ENCODE assay signal across 20 cellular contexts in the genomic region with DNA sequence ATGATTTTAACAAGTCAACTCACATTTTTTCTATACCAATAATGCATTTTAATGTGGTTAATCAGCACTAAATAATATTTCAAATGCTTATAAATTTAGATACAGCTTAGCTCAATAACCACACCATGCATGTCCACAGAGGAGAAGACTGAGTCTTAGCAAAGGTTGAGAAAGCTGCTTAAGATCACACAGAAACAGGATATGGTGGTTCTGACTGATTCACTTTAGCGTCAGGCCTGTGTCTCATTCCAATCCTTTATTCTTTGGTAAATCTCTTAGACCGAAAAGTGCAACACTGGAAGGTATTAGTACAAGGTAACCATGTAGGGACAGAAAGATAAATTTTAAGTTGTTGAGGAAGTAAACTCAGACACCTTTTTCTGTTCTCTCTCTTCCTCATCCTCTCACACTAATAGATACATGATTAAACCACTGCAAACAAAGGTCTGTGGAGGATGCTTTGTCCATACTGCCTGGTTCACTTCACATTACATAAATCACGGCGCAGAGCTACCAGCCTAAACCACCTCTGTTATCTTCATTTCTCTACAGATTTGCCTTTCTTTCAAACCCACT.
DNase-seq lines count a peak whose midpoint lies in the region; ATAC-seq and TF ChIP-seq lines count a peak whose summit lies in the region.
"Had no signal": no experiment of that assay in that cellular context is flagged by ENCODE, and none has a peak within 500 bp of the region (broad histone marks: within the 10 kb centered on the region; RNA-seq: fewer than 3 reads in every experiment).

No MANE protein-coding gene starts in this region.

- peak; percentile 9 for DNase-seq in GM12865 (ENCODE audit: low read depth)
- peak; percentile 7 for DNase-seq in GM20000 (ENCODE audit: low spot score)
- no peak for DNase-seq in activated naive CD8-positive, alpha-beta T cell treated with anti-CD3 and anti-CD28 coated beads, Interleukin-2, amount 50 U/mL, for 24 hours
- DNase-seq in inferior parietal cortex (ENCODE audit: extremely low spot score) = no peak
- DNase-seq in retina = no peak
- no peak for DNase-seq in neuronal stem cell (ENCODE audit: low spot score)
- DNase-seq: activated B cell treated with CpG ODN at 0.5 μM for 24 hours, amygdala, cortex of kidney, DMS79 treated with DMSO at 0.1 percent for 48 hours, esophagus squamous epithelium, left ventricle myocardium superior, NCI-H146, NCI-H510A treated with DMSO at 0.1 percent for 48 hours, trophoblast cell had no signal

- no peaks in the 10 kb centered on the region for H3K4me1 ChIP-seq in neuronal stem cell (ENCODE audit: control insufficient read depth in 2 of 2, insufficient read depth in 1 of 2, low read depth in 1 of 2, low read length in 2 of 2)
- H3K4me1 ChIP-seq: esophagus squamous epithelium had no signal

- H3K4ac ChIP-seq in neuronal stem cell (ENCODE audit: low read length) = no peak overlapping the region

- H2AFZ ChIP-seq in neuronal stem cell (ENCODE audit: low read length) = no peak overlapping the region

- H4K8ac ChIP-seq in neuronal stem cell (ENCODE audit: low read depth, low read length) = no peak overlapping the region

- H3K27me3 ChIP-seq in neuronal stem cell (ENCODE audit: control insufficient read depth in 3 of 3, insufficient read depth in 3 of 3, low read depth in 1 of 3, low read length in 3 of 3) = no peaks in the 10 kb centered on the region
- H3K27me3 ChIP-seq: BLaER1, esophagus squamous epithelium had no signal

- H3K9me3 Mint-ChIP-seq in activated naive CD8-positive, alpha-beta T cell treated with anti-CD3 and anti-CD28 coated beads, Interleukin-2, amount 50 U/mL, for 24 hours = no peaks in the 10 kb centered on the region
- H3K9me3 Mint-ChIP-seq: activated B cell treated with CpG ODN at 0.5 μM for 24 hours had no signal

- no peaks in the 10 kb centered on the region for H3K9me3 ChIP-seq in neuronal stem cell (replicated peaks in 1 of 2; ENCODE audit: control insufficient read depth in 2 of 2, insufficient read depth in 1 of 2, low read depth in 1 of 2, low read length in 2 of 2)
- H3K9me3 ChIP-seq: BLaER1, esophagus squamous epithelium had no signal

- H3K36me3 Mint-ChIP-seq in activated naive CD8-positive, alpha-beta T cell treated with anti-CD3 and anti-CD28 coated beads, Interleukin-2, amount 50 U/mL, for 24 hours (ENCODE audit: low read depth) = peaks cover 3% of the 10 kb centered on the region

- no peak overlapping the region for H3K14ac ChIP-seq in neuronal stem cell (ENCODE audit: low read length)

- TF ChIP-seq CTCF in GM12865 (IDR thresholded peaks at IDR 0.05; ENCODE audit: insufficient read depth, low read depth, low read length, missing control alignments) = no peak
- no peak for TF ChIP-seq CTCF in GM20000 (IDR thresholded peaks at IDR 0.05; ENCODE audit: extremely low read depth, missing control alignments)

- no peak overlapping the region for H3K18ac ChIP-seq in neuronal stem cell (ENCODE audit: low read length)

- peaks cover 13% of the 10 kb centered on the region for H3K4me1 Mint-ChIP-seq in activated naive CD8-positive, alpha-beta T cell treated with anti-CD3 and anti-CD28 coated beads, Interleukin-2, amount 50 U/mL, for 24 hours

- H3K9ac ChIP-seq in neuronal stem cell (ENCODE audit: low read depth, low read length, poor library complexity) = no peak overlapping the region
- H3K9ac ChIP-seq: BLaER1 had no signal

- no peak overlapping the region for H2BK15ac ChIP-seq in neuronal stem cell (ENCODE audit: low read length)

- H3K27ac ChIP-seq in neuronal stem cell (replicated peaks; ENCODE audit: low read length) = no peak overlapping the region
- H3K27ac ChIP-seq: BLaER1, esophagus squamous epithelium had no signal

- no peak overlapping the region for H2BK12ac ChIP-seq in neuronal stem cell (ENCODE audit: low read length)

- no peak overlapping the region for H2AK5ac ChIP-seq in neuronal stem cell (ENCODE audit: low read depth, low read length)

- no CpG with 5 or more reads among the region's 4 CpGs for WGBS in neuronal stem cell (ENCODE audit: extremely low coverage in 2 of 2, insufficient read length in 2 of 2, insufficient replicate concordance in 1 of 2), 2 donors

- ATAC-seq in HG02981 (IDR thresholded peaks at IDR 0.05; ENCODE audit: unreplicated experiment) (peak; percentile 69), GM18867 (IDR thresholded peaks at IDR 0.05; ENCODE audit: unreplicated experiment) (no peak)
- ATAC-seq in activated naive CD8-positive, alpha-beta T cell treated with anti-CD3 and anti-CD28 coated beads, Interleukin-2, amount 50 U/mL, for 24 hours = peak; percentile 72
- ATAC-seq: HCT116, left ventricle myocardium superior, Panc1 had no signal

- H3K27ac Mint-ChIP-seq in activated naive CD8-positive, alpha-beta T cell treated with anti-CD3 and anti-CD28 coated beads, Interleukin-2, amount 50 U/mL, for 24 hours = no peak overlapping the region
- H3K27ac Mint-ChIP-seq: activated B cell treated with CpG ODN at 0.5 μM for 24 hours had no signal

- H3K4me3 Mint-ChIP-seq in activated naive CD8-positive, alpha-beta T cell treated with anti-CD3 and anti-CD28 coated beads, Interleukin-2, amount 50 U/mL, for 24 hours = no peak overlapping the region
- H3K4me3 Mint-ChIP-seq: activated B cell treated with CpG ODN at 0.5 μM for 24 hours had no signal

- no peak overlapping the region for H3K23ac ChIP-seq in neuronal stem cell (ENCODE audit: low read depth, low read length, poor library complexity)

- H3K4me3 ChIP-seq in GM12865 (ENCODE audit: low read depth, low read length) (no peak overlapping the region), neuronal stem cell (ENCODE audit: low read length in 2 of 2) (no peak overlapping the region)
- H3K4me3 ChIP-seq: BLaER1, esophagus squamous epithelium had no signal

- H2BK120ac ChIP-seq in neuronal stem cell (ENCODE audit: low read depth, low read length) = no peak overlapping the region

- H4K91ac ChIP-seq in neuronal stem cell (ENCODE audit: low read depth, low read length, poor library complexity) = no peak overlapping the region

- no peaks in the 10 kb centered on the region for H3K79me1 ChIP-seq in neuronal stem cell (ENCODE audit: low read depth, low read length)

- no peak overlapping the region for H2BK5ac ChIP-seq in neuronal stem cell (ENCODE audit: low read length)

- no peaks in the 10 kb centered on the region for H3K36me3 ChIP-seq in neuronal stem cell (replicated peaks in 1 of 2; ENCODE audit: control insufficient read depth in 2 of 2, insufficient read depth in 2 of 2, low read length in 2 of 2)
- H3K36me3 ChIP-seq: BLaER1 had no signal

- no peak overlapping the region for H3K4me2 ChIP-seq in neuronal stem cell (ENCODE audit: insufficient read depth, low read length, poor library complexity, severe bottlenecking)
- H3K4me2 ChIP-seq: BLaER1 had no signal

- no peaks in the 10 kb centered on the region for H3K27me3 Mint-ChIP-seq in activated naive CD8-positive, alpha-beta T cell treated with anti-CD3 and anti-CD28 coated beads, Interleukin-2, amount 50 U/mL, for 24 hours
- H3K27me3 Mint-ChIP-seq: activated B cell treated with CpG ODN at 0.5 μM for 24 hours had no signal

Comparison
In these comparisons a context has a peak if more than half of its experiments do, and no peak if none do; other contexts are left out.
1. DNase-seq: peak in GM12865 (single experiment) and GM20000 (single experiment); none in activated naive CD8-positive, alpha-beta T cell treated with anti-CD3 and anti-CD28 coated beads, Interleukin-2, amount 50 U/mL, for 24 hours (single experiment), inferior parietal cortex (single experiment), retina (single experiment) and neuronal stem cell (single experiment).